25 cellular contexts compared by ENCODE assay signal in the genomic region with DNA sequence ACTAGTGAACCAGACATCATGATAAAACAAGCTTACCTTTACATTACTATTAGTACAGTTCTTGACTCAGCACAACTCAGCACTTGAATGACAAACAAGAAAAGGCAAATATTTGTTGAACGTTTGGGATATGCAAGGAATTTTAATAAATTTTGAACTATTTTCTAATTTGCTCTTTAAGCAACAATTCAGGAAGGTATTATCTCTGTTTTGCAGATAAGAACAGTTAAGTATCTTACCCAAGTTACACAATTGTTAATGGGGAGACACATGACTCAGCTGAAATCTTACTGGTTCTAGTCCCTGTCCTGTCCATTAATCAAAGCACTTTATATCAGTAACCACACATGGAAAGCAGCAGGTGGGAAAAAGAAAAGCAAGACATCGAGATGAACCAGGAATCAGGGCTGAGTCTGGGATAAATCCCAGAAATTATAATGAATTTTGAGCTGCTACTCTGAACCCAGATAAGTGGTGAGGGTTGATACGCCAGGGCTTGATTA.
"Had no signal": no experiment of that assay in that cellular context is flagged by ENCODE, and none has a peak within 500 bp of the region (broad histone marks: within the 10 kb centered on the region; RNA-seq: fewer than 3 reads in every experiment).

No MANE protein-coding gene starts in this region.

- H3K9me3 ChIP-seq: MG63, Peyer's patch, SJCRH30 had no signal

- H3K4me1 ChIP-seq: Peyer's patch, SJCRH30 had no signal

- ATAC-seq: activated CD8-positive, alpha-beta T cell treated with anti-CD3 and anti-CD28 coated beads, Interleukin-2, amount 10 ng/mL, durations not matched to agents 7 days and 5 days; T-helper 17 cell; WTC11 had no signal

- H3K4me3 ChIP-seq: cardiac muscle cell, MG63, Peyer's patch, SJCRH30 had no signal

- H3K27me3 ChIP-seq: cardiac muscle cell, MG63, Peyer's patch, SJCRH30 had no signal

- H3K27ac ChIP-seq: cardiac muscle cell, Peyer's patch, RWPE1, SJCRH30 had no signal

- DNase-seq: activated CD4-positive, alpha-beta T cell treated with anti-CD3 and anti-CD28 coated beads for 48 hours; activated CD4-positive, alpha-beta T cell treated with anti-CD3 and anti-CD28 coated beads, Interleukin-2, amount 50 U/mL, for 4 hours; activated CD4-positive, CD25-positive, alpha-beta regulatory T cell treated with anti-CD3 and anti-CD28 coated beads, Interleukin-2, amount 50 U/mL, for 72 hours; activated CD8-positive, alpha-beta memory T cell treated with anti-CD3 and anti-CD28 coated beads, Interleukin-2, amount 50 U/mL, for 48 hours; activated CD8-positive, alpha-beta T cell treated with anti-CD3 and anti-CD28 coated beads, Interleukin-2, amount 10 ng/mL, durations not matched to agents 7 days and 5 days; activated effector memory CD4-positive, alpha-beta T cell treated with Interleukin-2 at 50 U/mL for 16 hours; activated naive CD4-positive, alpha-beta T cell; activated T-cell treated with anti-CD3 and anti-CD28 coated beads, Interleukin-2, amount 50 U/mL, for 1 hour; amniotic stem cell; MG63; NCI-H1105; NCI-H1436 treated with DMSO at 0.1 percent for 48 hours; NCI-H187; NCI-H2081; NCI-H526 treated with DMSO at 0.1 percent for 48 hours; NK-92 treated with Interleukin-12 subunit alpha and Interleukin-12 subunit beta, amount 100 ng/mL, for 24 hours; OCI-M1; Peyer's patch; Right ventricle myocardium superior; T-helper 17 cell; T-helper 9 cell had no signal

- H3K36me3 ChIP-seq: cardiac muscle cell, MG63, Peyer's patch, SJCRH30 had no signal
